10 cellular contexts compared by ENCODE assay signal in the genomic region with DNA sequence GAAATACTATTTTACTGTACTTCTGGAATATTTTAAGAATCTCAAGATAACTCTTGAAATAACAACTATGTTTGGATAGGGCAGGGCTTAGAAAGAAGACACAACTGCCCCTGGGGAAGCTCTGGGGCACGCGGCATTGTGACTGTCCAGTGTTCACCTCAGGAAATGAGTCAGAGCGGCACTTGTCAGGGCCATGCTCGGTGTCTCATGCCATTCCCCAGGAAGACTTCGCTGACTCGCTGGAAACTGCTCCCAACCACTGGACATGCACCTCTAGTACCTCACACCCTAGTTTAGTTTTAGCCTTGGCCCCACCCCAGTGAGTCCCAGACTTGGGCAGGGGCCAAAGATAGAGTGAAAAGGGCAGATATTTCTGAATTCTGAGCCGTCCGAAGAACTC.
DNase-seq lines count a peak whose midpoint lies in the region; ATAC-seq and TF ChIP-seq lines count a peak whose summit lies in the region.
"Had no signal": no experiment of that assay in that cellular context is flagged by ENCODE, and none has a peak within 500 bp of the region (broad histone marks: within the 10 kb centered on the region; RNA-seq: fewer than 3 reads in every experiment).

No MANE protein-coding gene starts in this region.

- H3K27me3 Mint-ChIP-seq in neural progenitor cell (ENCODE audit: insufficient read depth, low read depth) (no peaks in the 10 kb centered on the region), T-cell (no peaks in the 10 kb centered on the region)
- H3K27me3 Mint-ChIP-seq in activated naive CD8-positive, alpha-beta T cell treated with anti-CD3 and anti-CD28 coated beads for 36 hours = no peaks in the 10 kb centered on the region
- H3K27me3 Mint-ChIP-seq in activated CD8-positive, alpha-beta T cell treated with anti-CD3 and anti-CD28 coated beads, Interleukin-2, amount 10 ng/mL, durations not matched to agents 7 days and 5 days (ENCODE audit: low read depth) = peaks cover 3% of the 10 kb centered on the region

- H3K4me2 ChIP-seq in neural progenitor cell = no peak overlapping the region

- peak overlapping the region; percentile 89 for H3K27ac ChIP-seq in RWPE1
- no peak overlapping the region for H3K27ac ChIP-seq in neural progenitor cell

- H3K9me3 ChIP-seq in neural progenitor cell (ENCODE audit: low read depth) = no peaks in the 10 kb centered on the region

- CTCF ChIA-PET in RWPE1 (lab: Yijun Ruan, JAX) (no interaction called here), T-cell (lab: Charles Lee) (no interaction called here)
- CTCF ChIA-PET in activated CD8-positive, alpha-beta T cell treated with anti-CD3 and anti-CD28 coated beads, Interleukin-2, amount 10 ng/mL, durations not matched to agents 7 days and 5 days (lab: Charles Lee) = no interaction called here

- H3K79me2 ChIP-seq in neural progenitor cell (ENCODE audit: low read depth) = no peaks in the 10 kb centered on the region

- H3F3A ChIP-seq in neural progenitor cell (ENCODE audit: low read depth) = no peaks in the 10 kb centered on the region

- no peaks in the 10 kb centered on the region for H3K27me3 ChIP-seq in neural progenitor cell

- H4K20me1 ChIP-seq in neural progenitor cell (ENCODE audit: low read depth) = no peaks in the 10 kb centered on the region

- peaks cover 14% of the 10 kb centered on the region for H3K4me1 ChIP-seq in neural progenitor cell

- no peak overlapping the region for H3K9ac ChIP-seq in neural progenitor cell

- H3K36me3 ChIP-seq in neural progenitor cell = no peaks in the 10 kb centered on the region

- DNase-seq in EH (ENCODE audit: low read depth) (peak; percentile 83), RWPE1 (ENCODE audit: low spot score) (peak; percentile 72), fibroblast of pulmonary artery (ENCODE audit: low read depth) (peak; percentile 17), neural progenitor cell (ENCODE audit: low spot score) (no peak), T-cell (no peak), HUDEP-2 (lab: John Stamatoyannopoulos, UW; ENCODE audit: unreplicated experiment in 76 of 76) (no peak)
- no peak for DNase-seq in activated naive CD8-positive, alpha-beta T cell treated with anti-CD3 and anti-CD28 coated beads for 36 hours
- DNase-seq in activated CD8-positive, alpha-beta T cell treated with anti-CD3 and anti-CD28 coated beads, Interleukin-2, amount 10 ng/mL, durations not matched to agents 7 days and 5 days = no peak
- DNase-seq: activated T-cell treated with anti-CD3 and anti-CD28 coated beads, Interleukin-2, amount 50 U/mL, for 4 hours; RPMI8226 had no signal

- H3K27ac Mint-ChIP-seq in neural progenitor cell (peak overlapping the region; percentile 97), T-cell (no peak overlapping the region)
- H3K27ac Mint-ChIP-seq in activated naive CD8-positive, alpha-beta T cell treated with anti-CD3 and anti-CD28 coated beads for 36 hours = no peak overlapping the region
- H3K27ac Mint-ChIP-seq in activated CD8-positive, alpha-beta T cell treated with anti-CD3 and anti-CD28 coated beads, Interleukin-2, amount 10 ng/mL, durations not matched to agents 7 days and 5 days = no peak overlapping the region

- H3K4me1 Mint-ChIP-seq in neural progenitor cell (peaks cover 29% of the 10 kb centered on the region), T-cell (no peaks in the 10 kb centered on the region)
- H3K4me1 Mint-ChIP-seq in activated naive CD8-positive, alpha-beta T cell treated with anti-CD3 and anti-CD28 coated beads for 36 hours = no peaks in the 10 kb centered on the region
- H3K4me1 Mint-ChIP-seq in activated CD8-positive, alpha-beta T cell treated with anti-CD3 and anti-CD28 coated beads, Interleukin-2, amount 10 ng/mL, durations not matched to agents 7 days and 5 days (ENCODE audit: low read depth) = no peaks in the 10 kb centered on the region

- peak overlapping the region; percentile 30 for H2AFZ ChIP-seq in neural progenitor cell (replicated peaks)

- POLR2A ChIA-PET in RWPE1 (lab: Yijun Ruan, JAX; ENCODE audit: low non-redundant PET) (no interaction called here), T-cell (lab: Charles Lee) (no interaction called here)
- POLR2A ChIA-PET in activated CD8-positive, alpha-beta T cell treated with anti-CD3 and anti-CD28 coated beads, Interleukin-2, amount 10 ng/mL, durations not matched to agents 7 days and 5 days (lab: Charles Lee) = no interaction called here

- TF ChIP-seq CTCF in RWPE1 (conservative IDR thresholded peaks at IDR 0.05; ENCODE audit: low read depth) (no peak), fibroblast of pulmonary artery (IDR thresholded peaks at IDR 0.05; ENCODE audit: low read length, missing control alignments) (no peak), neural progenitor cell (IDR thresholded peaks at IDR 0.05) (no peak)

- H3K9me3 Mint-ChIP-seq in neural progenitor cell (no peaks in the 10 kb centered on the region), T-cell (no peaks in the 10 kb centered on the region)
- no peaks in the 10 kb centered on the region for H3K9me3 Mint-ChIP-seq in activated naive CD8-positive, alpha-beta T cell treated with anti-CD3 and anti-CD28 coated beads for 36 hours
- H3K9me3 Mint-ChIP-seq in activated CD8-positive, alpha-beta T cell treated with anti-CD3 and anti-CD28 coated beads, Interleukin-2, amount 10 ng/mL, durations not matched to agents 7 days and 5 days (ENCODE audit: insufficient read depth) = no peaks in the 10 kb centered on the region
- H3K9me3 Mint-ChIP-seq: activated T-cell treated with anti-CD3 and anti-CD28 coated beads, Interleukin-2, amount 50 U/mL, for 4 hours had no signal

- no peak overlapping the region for H3K4me3 Mint-ChIP-seq in neural progenitor cell
- no peak overlapping the region for H3K4me3 Mint-ChIP-seq in activated naive CD8-positive, alpha-beta T cell treated with anti-CD3 and anti-CD28 coated beads for 36 hours
- no peak overlapping the region for H3K4me3 Mint-ChIP-seq in activated CD8-positive, alpha-beta T cell treated with anti-CD3 and anti-CD28 coated beads, Interleukin-2, amount 10 ng/mL, durations not matched to agents 7 days and 5 days
- H3K4me3 Mint-ChIP-seq in T-cell = no peak overlapping the region
- H3K4me3 Mint-ChIP-seq: activated T-cell treated with anti-CD3 and anti-CD28 coated beads, Interleukin-2, amount 50 U/mL, for 4 hours had no signal

- no peak overlapping the region for H3K4me3 ChIP-seq in fibroblast of pulmonary artery (replicated peaks; ENCODE audit: low read depth, low read length)
- no peak overlapping the region for H3K4me3 ChIP-seq in neural progenitor cell

- ATAC-seq in activated CD8-positive, alpha-beta T cell treated with anti-CD3 and anti-CD28 coated beads, Interleukin-2, amount 10 ng/mL, durations not matched to agents 7 days and 5 days = no peak
- no peak for ATAC-seq in T-cell (replicated peaks in 1 of 4)
- ATAC-seq: activated T-cell treated with anti-CD3 and anti-CD28 coated beads, Interleukin-2, amount 50 U/mL, for 4 hours had no signal

- peaks cover 9% of the 10 kb centered on the region for H3K36me3 Mint-ChIP-seq in neural progenitor cell
- no peaks in the 10 kb centered on the region for H3K36me3 Mint-ChIP-seq in activated naive CD8-positive, alpha-beta T cell treated with anti-CD3 and anti-CD28 coated beads for 36 hours
- no peaks in the 10 kb centered on the region for H3K36me3 Mint-ChIP-seq in activated CD8-positive, alpha-beta T cell treated with anti-CD3 and anti-CD28 coated beads, Interleukin-2, amount 10 ng/mL, durations not matched to agents 7 days and 5 days (ENCODE audit: low read depth)
- H3K36me3 Mint-ChIP-seq in T-cell = no peaks in the 10 kb centered on the region

Comparison
In these comparisons a context has a peak if more than half of its experiments do, and no peak if none do; other contexts are left out.
1. DNase-seq: peak in EH (single experiment), RWPE1 (single experiment) and fibroblast of pulmonary artery (single experiment); none in neural progenitor cell (single experiment), activated naive CD8-positive, alpha-beta T cell treated with anti-CD3 and anti-CD28 coated beads for 36 hours (single experiment), activated CD8-positive, alpha-beta T cell treated with anti-CD3 and anti-CD28 coated beads, Interleukin-2, amount 10 ng/mL, durations not matched to agents 7 days and 5 days (single experiment), T-cell (0 of 34) and HUDEP-2 (0 of 76).